ENCODE assay signal across 11 cellular contexts in the genomic region with DNA sequence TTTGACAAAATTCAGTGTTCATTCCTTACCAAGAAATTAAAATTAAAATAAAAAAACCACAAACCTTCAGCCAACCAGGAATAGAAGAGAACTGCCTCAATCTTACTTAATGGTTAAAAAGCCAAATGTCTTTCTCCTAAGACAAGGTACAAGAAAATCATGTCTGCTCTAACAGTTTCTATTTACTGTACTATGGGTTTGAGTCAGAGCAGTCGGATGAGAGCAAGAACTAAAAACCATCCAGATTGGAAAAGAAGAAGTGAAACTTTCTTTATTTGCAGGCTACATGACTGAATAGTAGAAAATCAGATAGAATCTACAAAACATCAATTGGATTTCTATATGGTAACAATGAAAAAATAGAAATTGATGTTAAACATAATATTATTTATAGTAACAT.
DNase-seq lines count a peak whose midpoint lies in the region; ATAC-seq and TF ChIP-seq lines count a peak whose summit lies in the region.
"Had no signal": no experiment of that assay in that cellular context is flagged by ENCODE, and none has a peak within 500 bp of the region (broad histone marks: within the 10 kb centered on the region; RNA-seq: fewer than 3 reads in every experiment).

No MANE protein-coding gene starts in this region.

- ATAC-seq in GM18511 (IDR thresholded peaks at IDR 0.05; ENCODE audit: unreplicated experiment) (peak; percentile 88), GM21447 (IDR thresholded peaks at IDR 0.05; ENCODE audit: unreplicated experiment) (peak; percentile 92), HG03060 (IDR thresholded peaks at IDR 0.05; ENCODE audit: low read depth, unreplicated experiment) (peak; percentile 93)
- ATAC-seq: naive thymus-derived CD8-positive, alpha-beta T cell had no signal

- no peaks in the 10 kb centered on the region for H3K27me3 ChIP-seq in smooth muscle cell (ENCODE audit: low read depth)

- no peak overlapping the region for H3K9ac ChIP-seq in smooth muscle cell (ENCODE audit: low read depth)

- peak; percentile 6 for DNase-seq in NAMALWA (ENCODE audit: low spot score)
- no peak for DNase-seq in NCI-H1436 treated with DMSO at 0.1 percent for 48 hours (lab: John Stamatoyannopoulos, UW)
- no peak for DNase-seq in NCI-H187 (lab: John Stamatoyannopoulos, UW)
- no peak for DNase-seq in smooth muscle cell (lab: John Stamatoyannopoulos, UW; ENCODE audit: unreplicated experiment)
- DNase-seq in amniotic stem cell (lab: John Stamatoyannopoulos, UW): no peak
- DNase-seq: AML-193; naive thymus-derived CD8-positive, alpha-beta T cell; NCI-H1694 treated with DMSO at 0.1 percent for 48 hours had no signal

- no peak overlapping the region for H2AFZ ChIP-seq in smooth muscle cell (ENCODE audit: low read depth)

- no peak overlapping the region for H3K4me3 ChIP-seq in smooth muscle cell

- H3K79me2 ChIP-seq in smooth muscle cell (ENCODE audit: low read depth): no peaks in the 10 kb centered on the region

- no peaks in the 10 kb centered on the region for H3K9me3 ChIP-seq in smooth muscle cell (replicated peaks; ENCODE audit: low read depth)

- TF ChIP-seq CTCF in smooth muscle cell (IDR thresholded peaks at IDR 0.05; ENCODE audit: borderline replicate concordance, insufficient read depth, poor library complexity, severe bottlenecking): no peak

- H3K4me1 ChIP-seq in smooth muscle cell (ENCODE audit: low read depth): no peaks in the 10 kb centered on the region

- no peak overlapping the region for H3K4me2 ChIP-seq in smooth muscle cell

- no peaks in the 10 kb centered on the region for H3F3A ChIP-seq in smooth muscle cell (ENCODE audit: low read depth)

- WGBS in smooth muscle cell (ENCODE audit: low lambda C conversion rate): 92% methylated on average over 1 of the region's 1 CpG

- no peaks in the 10 kb centered on the region for H4K20me1 ChIP-seq in smooth muscle cell (ENCODE audit: low read depth)

- H3K27ac ChIP-seq in smooth muscle cell (ENCODE audit: low read depth): no peak overlapping the region

- H3K36me3 ChIP-seq in smooth muscle cell (ENCODE audit: low read depth): no peaks in the 10 kb centered on the region
